21 cellular contexts compared by ENCODE assay signal in the genomic region with DNA sequence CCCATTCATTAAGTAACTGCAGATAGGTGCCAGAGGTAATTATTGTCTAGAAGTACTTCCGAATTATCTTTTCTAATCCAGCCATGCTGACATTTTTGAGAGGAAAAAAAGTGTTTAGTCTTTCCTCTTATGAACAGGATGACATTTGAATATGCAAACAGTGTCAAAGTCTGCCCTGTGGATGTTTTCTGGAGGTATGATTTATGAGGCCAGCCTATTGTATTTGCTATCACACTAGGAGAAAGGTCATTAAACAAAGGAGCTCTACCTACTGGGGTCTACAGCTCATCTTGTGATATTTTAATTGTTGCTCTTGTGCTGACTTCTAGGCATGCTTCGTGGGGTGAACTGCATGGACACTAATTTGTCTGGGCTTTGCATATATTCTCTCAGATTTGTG.
"Had no signal": no experiment of that assay in that cellular context is flagged by ENCODE, and none has a peak within 500 bp of the region (broad histone marks: within the 10 kb centered on the region; RNA-seq: fewer than 3 reads in every experiment).

No MANE protein-coding gene starts in this region.

- H3K27ac ChIP-seq: gastrocnemius medialis, heart right ventricle, neutrophil, psoas muscle, right lobe of liver, spleen, thoracic aorta had no signal

- DNase-seq: effector memory CD4-positive, alpha-beta T cell; gastrocnemius medialis; heart right ventricle; hypothalamus; kidney glomerular epithelial cell; mammary epithelial cell; naive thymus-derived CD8-positive, alpha-beta T cell; psoas muscle; retina; right lobe of liver; spleen; stimulated activated CD4-positive, alpha-beta T cell treated with anti-CD3 and anti-CD28 coated beads, Interleukin-15, amount 100 ng/mL, for 24 hours; stimulated activated CD4-positive, alpha-beta T cell treated with anti-CD3 and anti-CD28 coated beads, Interleukin-1b, Interleukin-23, amount 100 ng/mL, for 48 hours; stimulated activated CD4-positive, alpha-beta T cell treated with anti-CD3 and anti-CD28 coated beads, Interleukin-4, amount 100 ng/mL, for 4 hours; stimulated activated naive B cell treated with anti-CD40 and anti-IgM and Interleukin-4, amounts not matched to agents 10 μg/mL and 1 μg/mL and 100 μg/mL, for 72 hours; stimulated activated naive CD8-positive, alpha-beta T cell treated with anti-CD3 and anti-CD28 coated beads, Interleukin-15, amount 100 ng/mL, for 72 hours; transverse colon had no signal

- H3K4me3 Mint-ChIP-seq: naive thymus-derived CD8-positive, alpha-beta T cell; stimulated activated naive B cell treated with anti-CD40 and anti-IgM and Interleukin-4, amounts not matched to agents 10 μg/mL and 1 μg/mL and 100 μg/mL, for 72 hours; stimulated activated naive CD8-positive, alpha-beta T cell treated with anti-CD3 and anti-CD28 coated beads, Interleukin-15, amount 100 ng/mL, for 72 hours had no signal

- ATAC-seq: esophagus mucosa; gastrocnemius medialis; heart right ventricle; left lobe of liver; naive thymus-derived CD8-positive, alpha-beta T cell; psoas muscle; right lobe of liver; stimulated activated naive B cell treated with anti-CD40 and anti-IgM and Interleukin-4, amounts not matched to agents 10 μg/mL and 1 μg/mL and 100 μg/mL, for 72 hours; stimulated activated naive CD8-positive, alpha-beta T cell treated with anti-CD3 and anti-CD28 coated beads, Interleukin-15, amount 100 ng/mL, for 72 hours had no signal

- H3K4me3 ChIP-seq: gastrocnemius medialis, heart right ventricle, psoas muscle, right lobe of liver, spleen, thoracic aorta, transverse colon had no signal

- H3K4me1 ChIP-seq: gastrocnemius medialis, heart right ventricle, psoas muscle, right lobe of liver, spleen had no signal

- H3K27ac Mint-ChIP-seq: naive thymus-derived CD8-positive, alpha-beta T cell; stimulated activated naive B cell treated with anti-CD40 and anti-IgM and Interleukin-4, amounts not matched to agents 10 μg/mL and 1 μg/mL and 100 μg/mL, for 72 hours; stimulated activated naive CD8-positive, alpha-beta T cell treated with anti-CD3 and anti-CD28 coated beads, Interleukin-15, amount 100 ng/mL, for 72 hours had no signal

- H3K9me3 ChIP-seq: gastrocnemius medialis, neutrophil, psoas muscle, right lobe of liver, thoracic aorta, transverse colon had no signal

- H3K4me1 Mint-ChIP-seq: naive thymus-derived CD8-positive, alpha-beta T cell; stimulated activated naive B cell treated with anti-CD40 and anti-IgM and Interleukin-4, amounts not matched to agents 10 μg/mL and 1 μg/mL and 100 μg/mL, for 72 hours; stimulated activated naive CD8-positive, alpha-beta T cell treated with anti-CD3 and anti-CD28 coated beads, Interleukin-15, amount 100 ng/mL, for 72 hours had no signal

- H3K36me3 ChIP-seq: gastrocnemius medialis, heart right ventricle, neutrophil, right lobe of liver, spleen, thoracic aorta, transverse colon had no signal

- H3K27me3 ChIP-seq: gastrocnemius medialis, heart right ventricle, neutrophil, right lobe of liver, spleen, transverse colon had no signal
